8 cellular contexts compared by ENCODE assay signal in the genomic region with DNA sequence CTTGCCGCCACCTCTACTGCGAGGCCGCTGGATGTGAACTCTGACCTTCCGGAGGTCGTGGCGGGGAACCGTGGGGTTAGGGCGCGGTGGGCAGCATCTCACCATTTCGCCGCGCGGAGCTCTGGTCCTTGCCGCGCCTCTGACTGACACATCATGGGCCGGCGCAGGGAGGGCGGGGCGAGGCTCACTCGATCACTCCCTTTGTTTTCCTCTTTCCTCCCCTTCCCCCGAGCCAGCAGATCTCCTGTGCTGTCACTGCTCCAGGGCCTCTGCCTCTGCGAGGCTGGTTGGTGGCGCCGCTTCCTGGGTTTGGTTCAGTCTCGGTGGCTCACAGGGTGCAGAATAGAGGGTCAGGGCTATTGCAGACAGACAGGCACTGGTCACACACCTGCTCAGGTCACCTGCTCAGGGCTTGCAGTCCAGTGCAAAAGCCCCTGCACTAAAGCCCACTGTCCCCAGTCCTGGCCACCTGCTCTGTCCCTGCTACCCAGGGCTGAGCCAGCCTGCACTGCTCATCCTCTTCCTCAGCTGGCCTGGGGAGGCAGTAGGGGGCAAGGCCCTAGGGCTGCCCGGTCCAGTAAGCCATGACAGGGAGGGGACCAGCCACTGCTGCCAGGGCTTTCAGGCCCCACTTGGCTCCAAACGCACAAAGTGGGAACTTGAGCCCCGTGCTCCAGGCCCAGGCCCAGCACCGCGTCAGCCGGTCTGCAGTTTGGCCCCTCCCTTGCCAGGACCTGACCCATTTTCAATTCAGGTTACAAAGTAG. TPM values are rescaled to one million over a fixed set of nuclear protein-coding genes. Genes with fewer than 3 reads are reported as not detected.
A peak's percentile ranks its signal among the peaks of the same experiment; 100 is the strongest.
DNase-seq lines count a peak whose midpoint lies in the region; ATAC-seq and TF ChIP-seq lines count a peak whose summit lies in the region.

No MANE protein-coding gene starts in this region.

- H3K4me1 Mint-ChIP-seq in activated T-helper 1 cell treated with anti-CD3 and anti-CD28 coated beads, Interleukin-12 subunit alpha, Interleukin-12 subunit beta, Interleukin-2, Interleukin-4 antibody, amounts not matched to agents 30 ng/mL and 10 ng/mL and 1 ng/mL, durations not matched to agents 14 hours and 24 hours and 36 hours (ENCODE audit: low read depth): peaks cover 37% of the 10 kb centered on the region

- in situ Hi-C loops in G401 (cut with HindIII; ENCODE audit: low sequenced_read_pairs) (no loop called here), GM13976 (cut with MboI; ENCODE audit: low sequenced_read_pairs, unreplicated experiment) (no loop called here)

- peak overlapping the region; percentile 11 for H3K4me3 ChIP-seq in ovary

- intact Hi-C loops in activated T-helper 1 cell treated with anti-CD3 and anti-CD28 coated beads, Interleukin-12 subunit alpha, Interleukin-12 subunit beta, Interleukin-2, Interleukin-4 antibody, amounts not matched to agents 30 ng/mL and 10 ng/mL and 1 ng/mL, durations not matched to agents 14 hours and 24 hours and 36 hours (cut with micrococcal nuclease): no loop called here
- intact Hi-C loops in ovary (cut with DNase I): loop anchor here in 1 of 4 donors (5.0 kb wide), 1 partner anchor 64 kb away; no protein-coding TSS in a partner anchor

- no peak for TF ChIP-seq POLR2A in ovary (IDR thresholded peaks at IDR 0.05)

- no peak for TF ChIP-seq EP300 in ovary (IDR thresholded peaks at IDR 0.05)

- H3K36me3 Mint-ChIP-seq in activated T-helper 1 cell treated with anti-CD3 and anti-CD28 coated beads, Interleukin-12 subunit alpha, Interleukin-12 subunit beta, Interleukin-2, Interleukin-4 antibody, amounts not matched to agents 30 ng/mL and 10 ng/mL and 1 ng/mL, durations not matched to agents 14 hours and 24 hours and 36 hours (ENCODE audit: low read depth): peaks cover 5% of the 10 kb centered on the region

- no peaks in the 10 kb centered on the region for H3K27me3 Mint-ChIP-seq in activated T-helper 1 cell treated with anti-CD3 and anti-CD28 coated beads, Interleukin-12 subunit alpha, Interleukin-12 subunit beta, Interleukin-2, Interleukin-4 antibody, amounts not matched to agents 30 ng/mL and 10 ng/mL and 1 ng/mL, durations not matched to agents 14 hours and 24 hours and 36 hours (ENCODE audit: insufficient read depth)

- 14 to 47% (median 46%) methylated on average over 29 to 31 of the region's 31 CpGs for WGBS in ovary, 3 donors

- H3K36me3 ChIP-seq in ovary: no peaks in the 10 kb centered on the region

- H3K27ac ChIP-seq in ovary: peak overlapping the region in 1 of 2 donors; percentile 66

- no peaks in the 10 kb centered on the region for H3K27me3 ChIP-seq in ovary

- no peaks in the 10 kb centered on the region for H3K9me3 Mint-ChIP-seq in activated T-helper 1 cell treated with anti-CD3 and anti-CD28 coated beads, Interleukin-12 subunit alpha, Interleukin-12 subunit beta, Interleukin-2, Interleukin-4 antibody, amounts not matched to agents 30 ng/mL and 10 ng/mL and 1 ng/mL, durations not matched to agents 14 hours and 24 hours and 36 hours

- no peak for ATAC-seq in GM18870 (IDR thresholded peaks at IDR 0.05; ENCODE audit: unreplicated experiment)

- DNase-seq in G401 (ENCODE audit: low spot score) (peak; percentile 96), globus pallidus (ENCODE audit: low spot score) (peak; percentile 67), ovary (peak; percentile 44 to 67 (median 60)), NCI-H748 treated with DMSO at 0.1 percent for 48 hours (lab: John Stamatoyannopoulos, UW) (no peak), NCI-H774 (lab: John Stamatoyannopoulos, UW) (no peak), GM13976 (ENCODE audit: low spot score) (no peak)
- DNase-seq in activated T-helper 1 cell treated with anti-CD3 and anti-CD28 coated beads, Interleukin-12 subunit alpha, Interleukin-12 subunit beta, Interleukin-2, Interleukin-4 antibody, amounts not matched to agents 30 ng/mL and 10 ng/mL and 1 ng/mL, durations not matched to agents 14 hours and 24 hours and 36 hours (ENCODE audit: low spot score): no peak

- peak overlapping the region; percentile 47 for H3K27ac Mint-ChIP-seq in activated T-helper 1 cell treated with anti-CD3 and anti-CD28 coated beads, Interleukin-12 subunit alpha, Interleukin-12 subunit beta, Interleukin-2, Interleukin-4 antibody, amounts not matched to agents 30 ng/mL and 10 ng/mL and 1 ng/mL, durations not matched to agents 14 hours and 24 hours and 36 hours

- H3K9me3 ChIP-seq in ovary: no peaks in the 10 kb centered on the region

- no peak for TF ChIP-seq CTCF in ovary (IDR thresholded peaks at IDR 0.05)
- no peak for TF ChIP-seq CTCF in GM13976 (IDR thresholded peaks at IDR 0.05; ENCODE audit: borderline replicate concordance, control extremely low read depth, extremely low read depth, insufficient read depth, missing control alignments)

- H3K4me3 Mint-ChIP-seq in activated T-helper 1 cell treated with anti-CD3 and anti-CD28 coated beads, Interleukin-12 subunit alpha, Interleukin-12 subunit beta, Interleukin-2, Interleukin-4 antibody, amounts not matched to agents 30 ng/mL and 10 ng/mL and 1 ng/mL, durations not matched to agents 14 hours and 24 hours and 36 hours: no peak overlapping the region

- peaks cover 35% of the 10 kb centered on the region for H3K4me1 ChIP-seq in ovary (ENCODE audit: insufficient read depth)

RNA-seq across cellular contexts. Expression of a gene that starts 36.2 kb away (rescaled TPM):
- total RNA-seq in G401 (2014; rRNA removed; shearing (Covaris generic)): 46.1 and 75.3 TPM in 2 replicates
- 43.8 and 43.9 TPM in 2 replicates for total RNA-seq in activated T-helper 1 cell treated with anti-CD3 and anti-CD28 coated beads, Interleukin-12 subunit alpha, Interleukin-12 subunit beta, Interleukin-2, Interleukin-4 antibody, amounts not matched to agents 30 ng/mL and 10 ng/mL and 1 ng/mL, durations not matched to agents 14 hours and 24 hours and 36 hours
- 10 to 100 TPM; 18.8 to 60.2 (median 34.1) TPM for total RNA-seq in ovary
- polyA plus RNA-seq in ovary: 10 to 100 TPM; 12.0 to 19.4 TPM

Comparison
In these comparisons a context has a peak if more than half of its experiments do, and no peak if none do; other contexts are left out.
1. DNase-seq: peak in G401 (single experiment), globus pallidus (single experiment) and ovary (5 of 5); none in activated T-helper 1 cell treated with anti-CD3 and anti-CD28 coated beads, Interleukin-12 subunit alpha, Interleukin-12 subunit beta, Interleukin-2, Interleukin-4 antibody, amounts not matched to agents 30 ng/mL and 10 ng/mL and 1 ng/mL, durations not matched to agents 14 hours and 24 hours and 36 hours (single experiment), NCI-H748 treated with DMSO at 0.1 percent for 48 hours (single experiment), NCI-H774 (single experiment) and GM13976 (single experiment).